ENCODE assay signal across 14 cellular contexts in genomic region chr7:154777023-154777422, GRCh38.
DNase-seq lines count a peak whose midpoint lies in the region; ATAC-seq, FAIRE-seq and TF ChIP-seq lines count a peak whose summit lies in the region.
"Had no signal": no experiment of that assay in that cellular context is flagged by ENCODE, and none has a peak within 500 bp of the region (broad histone marks: within the 10 kb centered on the region; RNA-seq: fewer than 3 reads in every experiment).

No MANE protein-coding gene starts in this region.

- 69% methylated on average over 5 of the region's 5 CpGs for WGBS in hepatocyte (ENCODE audit: low lambda C conversion rate, missing lambda C conversion rate)
- WGBS in body of pancreas, 2 donors = 72 to 75% methylated on average over 5 of the region's 5 CpGs

- intact Hi-C loops in body of pancreas (cut with DNase I) = no loop called here

- H3K36me3 ChIP-seq in hepatocyte (replicated peaks; ENCODE audit: insufficient read depth, low read depth) = no peaks in the 10 kb centered on the region
- H3K36me3 ChIP-seq in body of pancreas (replicated peaks in 1 of 2; ENCODE audit: insufficient read depth in 1 of 2, low read depth in 2 of 2) = no peaks in the 10 kb centered on the region
- H3K36me3 ChIP-seq: tibial nerve had no signal

- peaks cover 5% of the 10 kb centered on the region for H3K4me1 ChIP-seq in hepatocyte (ENCODE audit: insufficient read depth)
- H3K4me1 ChIP-seq in body of pancreas = no peaks in the 10 kb centered on the region
- H3K4me1 ChIP-seq: tibial nerve had no signal

- no peak overlapping the region for H2AFZ ChIP-seq in hepatocyte

- ATAC-seq in body of pancreas (no peak), GM19324 (IDR thresholded peaks at IDR 0.05; ENCODE audit: low FRiP score, unreplicated experiment) (no peak), GM18502 (IDR thresholded peaks at IDR 0.05; ENCODE audit: poor library complexity, unreplicated experiment) (no peak)

- H3K9me3 ChIP-seq in hepatocyte (ENCODE audit: low read depth) = no peaks in the 10 kb centered on the region
- no peaks in the 10 kb centered on the region for H3K9me3 ChIP-seq in body of pancreas

- H3K4me2 ChIP-seq in hepatocyte = no peak overlapping the region

- TF ChIP-seq POLR2A in H54 (IDR thresholded peaks at IDR 0.05; ENCODE audit: low read depth, low read length) = no peak
- no peak for TF ChIP-seq POLR2A in body of pancreas (IDR thresholded peaks at IDR 0.05)

- no peak for FAIRE-seq in H54 (lab: Jason Lieb, UNC)
- FAIRE-seq: G401.6, small intestine had no signal

- no peak overlapping the region for H3K4me3 ChIP-seq in hepatocyte
- H3K4me3 ChIP-seq in body of pancreas = no peak overlapping the region
- H3K4me3 ChIP-seq: tibial nerve had no signal

- POLR2A ChIA-PET in RWPE1 (lab: Yijun Ruan, JAX; ENCODE audit: low non-redundant PET) = no interaction called here

- no peaks in the 10 kb centered on the region for H3K79me2 ChIP-seq in hepatocyte

- H3K27ac ChIP-seq in RWPE1 = no peak overlapping the region
- H3K27ac ChIP-seq in hepatocyte = no peak overlapping the region
- no peak overlapping the region for H3K27ac ChIP-seq in body of pancreas
- H3K27ac ChIP-seq: tibial nerve had no signal

- H3K27me3 ChIP-seq in hepatocyte (no peaks in the 10 kb centered on the region), body of pancreas (no peaks in the 10 kb centered on the region)
- H3K27me3 ChIP-seq: tibial nerve had no signal

- no peaks in the 10 kb centered on the region for H3K9me2 ChIP-seq in hepatocyte (replicated peaks; ENCODE audit: insufficient read depth)

- TF ChIP-seq CTCF in RWPE1 (conservative IDR thresholded peaks at IDR 0.05; ENCODE audit: low read depth) (no peak), hepatocyte (IDR thresholded peaks at IDR 0.05; ENCODE audit: poor library complexity) (no peak), body of pancreas (IDR thresholded peaks at IDR 0.05) (no peak)

- CTCF ChIA-PET in RWPE1 (lab: Yijun Ruan, JAX) = no interaction called here

- H4K20me1 ChIP-seq in hepatocyte (ENCODE audit: insufficient read depth, poor library complexity, severe bottlenecking) = no peaks in the 10 kb centered on the region

- peak; percentile 26 for DNase-seq in 8988T
- peak; percentile 30 for DNase-seq in H54 (ENCODE audit: insufficient read length, low spot score)
- peak; percentile 61 for DNase-seq in RWPE1 (ENCODE audit: low spot score)
- peak; percentile 62 for DNase-seq in hepatocyte (ENCODE audit: low spot score)
- DNase-seq in activated CD8-positive, alpha-beta memory T cell treated with anti-CD3 and anti-CD28 coated beads for 24 hours = no peak
- DNase-seq in body of pancreas = no peak
- DNase-seq: activated CD4-positive, alpha-beta T cell treated with anti-CD3 and anti-CD28 coated beads, Interleukin-2, amount 50 U/mL, for 4 hours; immature natural killer cell; NCI-H146; small intestine had no signal

Comparison
In these comparisons a context has a peak if more than half of its experiments do, and no peak if none do; other contexts are left out.
1. DNase-seq: peak in 8988T (single experiment), H54 (single experiment), RWPE1 (single experiment) and hepatocyte (single experiment); none in activated CD8-positive, alpha-beta memory T cell treated with anti-CD3 and anti-CD28 coated beads for 24 hours (single experiment) and body of pancreas (0 of 4).